8 cellular contexts compared by ENCODE assay signal in genomic region chr9:71911061-71911907, GRCh38. TPM values are rescaled to one million over a fixed set of nuclear protein-coding genes. Genes with fewer than 3 reads are reported as not detected.
A peak's percentile ranks its signal among the peaks of the same experiment; 100 is the strongest.
DNase-seq lines count a peak whose midpoint lies in the region; ATAC-seq, FAIRE-seq and TF ChIP-seq lines count a peak whose summit lies in the region.

ABHD17B (minus strand) TSS chr9:71911193; CDS start chr9:71875080, 36,113 bp downstream.
C9orf85 (plus strand) TSS chr9:71911639; CDS start chr9:71911735, 96 bp downstream.

- peaks cover 11% of the 10 kb centered on the region for H3K27me3 ChIP-seq in Loucy (ENCODE audit: insufficient read depth, low read length, poor library complexity, severe bottlenecking)

- intact Hi-C loops in natural killer cell (cut with micrococcal nuclease) = loop anchor here (2.0 to 5.0 kb wide), 4 partner anchors 14 to 451 kb away; no protein-coding TSS in a partner anchor

- FAIRE-seq in H54 (lab: Jason Lieb, UNC) = peak; percentile 100

- H3K4me2 ChIP-seq in Loucy (ENCODE audit: low read depth, low read length, poor library complexity, severe bottlenecking) = peak within 1 kb of the TSS; percentile 93

- H3K9ac ChIP-seq in Loucy (ENCODE audit: low read depth, low read length, poor library complexity, severe bottlenecking) = peak within 1 kb of the TSS; percentile 91

- no peaks in the 10 kb centered on the region for H3K9me3 Mint-ChIP-seq in natural killer cell

- peak within 1 kb of the TSS; percentile 100 for H3K4me3 Mint-ChIP-seq in natural killer cell

- H3K4me1 ChIP-seq in Loucy (ENCODE audit: insufficient read depth, low read length, poor library complexity, severe bottlenecking) = peaks cover 45% of the 10 kb centered on the region

- H3K36me3 Mint-ChIP-seq in natural killer cell = no peaks in the 10 kb centered on the region

- peaks cover 94% of the 10 kb centered on the region for H3K79me2 ChIP-seq in Loucy (ENCODE audit: insufficient read depth, low read length)

- H3F3A ChIP-seq in Loucy (ENCODE audit: low read depth) = no peaks in the 10 kb centered on the region

- TF ChIP-seq POLR2A in H54 (IDR thresholded peaks at IDR 0.05; ENCODE audit: low read depth, low read length) = peak; percentile 100

- no peaks in the 10 kb centered on the region for H3K9me2 ChIP-seq in Loucy (replicated peaks; ENCODE audit: low read depth, low read length)

- H3K9me3 ChIP-seq in Loucy (ENCODE audit: insufficient read depth, low read depth, low read length) = no peaks in the 10 kb centered on the region

- H2AFZ ChIP-seq in Loucy (ENCODE audit: low read length) = peak within 1 kb of the TSS; percentile 28; the same call in 1 of the 2 replicates

- peak within 1 kb of the TSS; percentile 86 for H3K4me3 ChIP-seq in Loucy (ENCODE audit: low read length, poor library complexity, severe bottlenecking)

- peak; percentile 100 for DNase-seq in EL
- DNase-seq in H54 (ENCODE audit: insufficient read length, low spot score) = peak; percentile 99
- DNase-seq in SHP77 (lab: John Stamatoyannopoulos, UW) = peak; percentile 97 to 98
- peak; percentile 92 for DNase-seq in activated effector memory CD4-positive, alpha-beta T cell treated with Interleukin-2 at 50 U/mL for 16 hours
- peak; percentile 99 for DNase-seq in fibroblast of peridontal ligament (ENCODE audit: extremely low read depth)
- peak; percentile 94 for DNase-seq in natural killer cell
- DNase-seq in stimulated activated naive CD4-positive, alpha-beta T cell treated with Interleukin-2 at 50 U/mL for 16 hours (lab: John Stamatoyannopoulos, UW) = peak; percentile 100

- H3K27ac Mint-ChIP-seq in natural killer cell = peak within 1 kb of the TSS; percentile 97

- no peak for TF ChIP-seq CTCF in Loucy (conservative IDR thresholded peaks at IDR 0.05; ENCODE audit: low read length)
- TF ChIP-seq CTCF in natural killer cell (IDR thresholded peaks at IDR 0.05) = no peak

- H3K27me3 Mint-ChIP-seq in natural killer cell (ENCODE audit: low read depth in 2 of 2) = no peaks in the 10 kb centered on the region

- peaks cover 2% of the 10 kb centered on the region; the same call in 1 of the 2 replicates for H3K36me3 ChIP-seq in Loucy (ENCODE audit: insufficient read depth, low read length)

- peaks cover 71% of the 10 kb centered on the region for H4K20me1 ChIP-seq in Loucy (ENCODE audit: insufficient read depth, low read length, poor library complexity, severe bottlenecking)

- peak; percentile 90 to 98 (median 91) for ATAC-seq in natural killer cell

- peaks cover 61 to 70% of the 10 kb centered on the region in 2 donors for H3K4me1 Mint-ChIP-seq in natural killer cell

RNA-seq across cellular contexts. Expression of gene ABHD17B, which starts in this region (rescaled TPM):
- total RNA-seq in natural killer cell = 10 to 100 TPM; 28.7 to 34.4 (median 30.3) TPM

RNA-seq across cellular contexts. Expression of gene C9orf85, which starts in this region (rescaled TPM):
- 10 to 100 TPM in 1 of 3 donors, 1 to 10 TPM in 2; 5.6 to 11.1 (median 9.2) TPM for total RNA-seq in natural killer cell

Comparison
In these comparisons a context has a peak if more than half of its experiments do, and no peak if none do; other contexts are left out.
1. Peak in every context shown above with its lines: DNase-seq, ATAC-seq and H3K4me3 ChIP-seq.